Comparison of ENCODE assay signal across 10 cellular contexts in the genomic region with DNA sequence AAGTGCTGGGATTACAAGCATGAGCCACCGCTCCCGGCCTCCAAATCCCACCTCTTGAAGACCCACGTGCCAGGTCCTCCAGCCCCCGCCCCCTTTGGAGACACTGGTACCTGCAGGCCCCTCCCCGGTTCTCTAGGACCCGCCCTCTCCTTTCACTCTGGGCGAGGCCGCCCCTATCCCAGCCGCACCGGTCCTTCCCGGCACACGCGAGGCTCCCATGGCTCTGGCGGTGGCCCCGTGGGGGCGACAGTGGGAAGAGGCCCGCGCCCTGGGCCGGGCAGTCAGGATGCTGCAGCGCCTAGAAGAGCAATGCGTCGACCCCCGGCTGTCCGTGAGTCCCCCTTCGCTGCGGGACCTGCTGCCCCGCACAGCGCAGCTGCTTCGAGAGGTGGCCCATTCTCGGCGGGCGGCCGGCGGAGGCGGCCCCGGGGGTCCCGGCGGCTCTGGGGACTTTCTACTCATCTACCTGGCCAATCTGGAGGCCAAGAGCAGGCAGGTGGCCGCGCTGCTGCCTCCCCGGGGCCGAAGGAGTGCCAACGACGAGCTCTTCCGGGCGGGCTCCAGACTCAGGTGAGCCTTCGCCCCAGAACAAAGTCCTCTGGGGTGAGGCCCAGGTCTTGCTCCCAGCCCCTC. TPM values are rescaled to one million over a fixed set of nuclear protein-coding genes. Genes with fewer than 3 reads are reported as not detected.
DNase-seq lines count a peak whose midpoint lies in the region; ATAC-seq and TF ChIP-seq lines count a peak whose summit lies in the region.
"Had no signal": no experiment of that assay in that cellular context is flagged by ENCODE, and none has a peak within 500 bp of the region (broad histone marks: within the 10 kb centered on the region; RNA-seq: fewer than 3 reads in every experiment).

A gene with protein sequence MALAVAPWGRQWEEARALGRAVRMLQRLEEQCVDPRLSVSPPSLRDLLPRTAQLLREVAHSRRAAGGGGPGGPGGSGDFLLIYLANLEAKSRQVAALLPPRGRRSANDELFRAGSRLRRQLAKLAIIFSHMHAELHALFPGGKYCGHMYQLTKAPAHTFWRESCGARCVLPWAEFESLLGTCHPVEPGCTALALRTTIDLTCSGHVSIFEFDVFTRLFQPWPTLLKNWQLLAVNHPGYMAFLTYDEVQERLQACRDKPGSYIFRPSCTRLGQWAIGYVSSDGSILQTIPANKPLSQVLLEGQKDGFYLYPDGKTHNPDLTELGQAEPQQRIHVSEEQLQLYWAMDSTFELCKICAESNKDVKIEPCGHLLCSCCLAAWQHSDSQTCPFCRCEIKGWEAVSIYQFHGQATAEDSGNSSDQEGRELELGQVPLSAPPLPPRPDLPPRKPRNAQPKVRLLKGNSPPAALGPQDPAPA (plus strand): TSS at position 176 of the 633 bp plus-strand sequence. CDS start 42 bp downstream, at position 218.

- no peaks in the 10 kb centered on the region for H3K36me3 ChIP-seq in hepatocyte (replicated peaks; ENCODE audit: insufficient read depth, low read depth)

- H3K27me3 Mint-ChIP-seq in naive thymus-derived CD8-positive, alpha-beta T cell: peaks cover 0 to 7% (median 2%) of the 10 kb centered on the region in 5 donors

- no peaks in the 10 kb centered on the region for H3K4me1 Mint-ChIP-seq in naive thymus-derived CD8-positive, alpha-beta T cell
- H3K4me1 Mint-ChIP-seq: activated T-helper 17 cell treated with anti-CD3 and anti-CD28 coated beads, Interleukin-2, amount 50 U/mL, for 72 hours had no signal

- TF ChIP-seq CTCF in hepatocyte (IDR thresholded peaks at IDR 0.05; ENCODE audit: poor library complexity): peak; percentile 11
- no peak for TF ChIP-seq CTCF in coronary artery (IDR thresholded peaks at IDR 0.05)

- no peak for ATAC-seq in naive thymus-derived CD8-positive, alpha-beta T cell
- ATAC-seq: activated T-helper 17 cell treated with anti-CD3 and anti-CD28 coated beads, Interleukin-2, amount 50 U/mL, for 72 hours had no signal

- H2AFZ ChIP-seq in hepatocyte: no peak within 1 kb of the TSS

- peak within 1 kb of the TSS; percentile 75 for H3K4me2 ChIP-seq in hepatocyte

- peak within 1 kb of the TSS in 1 of 10 donors; percentile 27 for H3K4me3 Mint-ChIP-seq in naive thymus-derived CD8-positive, alpha-beta T cell
- H3K4me3 Mint-ChIP-seq: activated T-helper 17 cell treated with anti-CD3 and anti-CD28 coated beads, Interleukin-2, amount 50 U/mL, for 72 hours had no signal

- peak; percentile 90 for DNase-seq in HPDE6-E6E7 (ENCODE audit: extremely low spot score)
- peak; percentile 13 for DNase-seq in NCI-H748 treated with DMSO at 0.1 percent for 48 hours (lab: John Stamatoyannopoulos, UW)
- DNase-seq in hepatocyte (ENCODE audit: low spot score): peak; percentile 93
- peak; percentile 28 for DNase-seq in retina
- DNase-seq in activated effector memory CD4-positive, alpha-beta T cell treated with anti-CD3 and anti-CD28 coated beads, Interleukin-2, amount 50 U/mL, for 16 hours: no peak
- no peak for DNase-seq in coronary artery (ENCODE audit: low spot score)
- DNase-seq in hypothalamus (lab: John Stamatoyannopoulos, UW): no peak
- DNase-seq in naive thymus-derived CD8-positive, alpha-beta T cell: no peak
- DNase-seq: OCI-M1 had no signal

- 2% methylated on average over 35 of the region's 47 CpGs for WGBS in hepatocyte (ENCODE audit: low lambda C conversion rate, missing lambda C conversion rate)

- H3K9me3 Mint-ChIP-seq in naive thymus-derived CD8-positive, alpha-beta T cell: no peaks in the 10 kb centered on the region
- H3K9me3 Mint-ChIP-seq: activated T-helper 17 cell treated with anti-CD3 and anti-CD28 coated beads, Interleukin-2, amount 50 U/mL, for 72 hours had no signal

- H3K9me3 ChIP-seq in hepatocyte (ENCODE audit: low read depth): no peaks in the 10 kb centered on the region

- H3K27ac Mint-ChIP-seq in naive thymus-derived CD8-positive, alpha-beta T cell: no peak within 1 kb of the TSS
- H3K27ac Mint-ChIP-seq: activated T-helper 17 cell treated with anti-CD3 and anti-CD28 coated beads, Interleukin-2, amount 50 U/mL, for 72 hours had no signal

- peak within 1 kb of the TSS; percentile 96 for H3K27ac ChIP-seq in hepatocyte
- H3K27ac ChIP-seq in coronary artery: no peak within 1 kb of the TSS

- H3K36me3 Mint-ChIP-seq in naive thymus-derived CD8-positive, alpha-beta T cell: no peaks in the 10 kb centered on the region

- H4K20me1 ChIP-seq in hepatocyte (ENCODE audit: insufficient read depth, poor library complexity, severe bottlenecking): no peaks in the 10 kb centered on the region

- POLR2A ChIA-PET in naive thymus-derived CD8-positive, alpha-beta T cell (lab: Charles Lee): no interaction called here

- no peak within 1 kb of the TSS for H3K4me3 ChIP-seq in hepatocyte
- H3K4me3 ChIP-seq in coronary artery: no peak within 1 kb of the TSS

- peaks cover 13% of the 10 kb centered on the region for H3K4me1 ChIP-seq in hepatocyte (ENCODE audit: insufficient read depth)

- peaks cover 14% of the 10 kb centered on the region for H3K79me2 ChIP-seq in hepatocyte

- no peaks in the 10 kb centered on the region for H3K9me2 ChIP-seq in hepatocyte (replicated peaks; ENCODE audit: insufficient read depth)

- H3K27me3 ChIP-seq in hepatocyte: no peaks in the 10 kb centered on the region

RNA-seq across cellular contexts. Expression of the gene that starts here (rescaled TPM):
- 26.2 and 28.3 TPM in 2 replicates for total RNA-seq in hepatocyte
- 38.1 and 39.7 TPM in 2 replicates for polyA plus RNA-seq in hepatocyte
- not detected for total RNA-seq in naive thymus-derived CD8-positive, alpha-beta T cell
- under 1 TPM in 1 of 3 donors, not detected in 2; 0.14 TPM for polyA plus RNA-seq in naive thymus-derived CD8-positive, alpha-beta T cell
- total RNA-seq: activated T-helper 17 cell treated with anti-CD3 and anti-CD28 coated beads, Interleukin-2, amount 50 U/mL, for 72 hours had no signal

Comparison
In these comparisons a context has a peak if more than half of its experiments do, and no peak if none do; other contexts are left out.
1. RNA of the gene that starts here (total RNA-seq): 26.2 to 28.3 TPM in hepatocyte; not detected in naive thymus-derived CD8-positive, alpha-beta T cell; every median in the first group is over 10 times any median in the second.
2. RNA of the gene that starts here (polyA plus RNA-seq): 38.1 to 39.7 TPM in hepatocyte; 0.14 TPM in naive thymus-derived CD8-positive, alpha-beta T cell; every median in the first group is over 10 times any median in the second.
3. DNase-seq: peak in HPDE6-E6E7 (single experiment), NCI-H748 treated with DMSO at 0.1 percent for 48 hours (single experiment), hepatocyte (single experiment) and retina (single experiment); none in activated effector memory CD4-positive, alpha-beta T cell treated with anti-CD3 and anti-CD28 coated beads, Interleukin-2, amount 50 U/mL, for 16 hours (single experiment), coronary artery (single experiment), hypothalamus (0 of 51) and naive thymus-derived CD8-positive, alpha-beta T cell (0 of 10).